In the genomic region with DNA sequence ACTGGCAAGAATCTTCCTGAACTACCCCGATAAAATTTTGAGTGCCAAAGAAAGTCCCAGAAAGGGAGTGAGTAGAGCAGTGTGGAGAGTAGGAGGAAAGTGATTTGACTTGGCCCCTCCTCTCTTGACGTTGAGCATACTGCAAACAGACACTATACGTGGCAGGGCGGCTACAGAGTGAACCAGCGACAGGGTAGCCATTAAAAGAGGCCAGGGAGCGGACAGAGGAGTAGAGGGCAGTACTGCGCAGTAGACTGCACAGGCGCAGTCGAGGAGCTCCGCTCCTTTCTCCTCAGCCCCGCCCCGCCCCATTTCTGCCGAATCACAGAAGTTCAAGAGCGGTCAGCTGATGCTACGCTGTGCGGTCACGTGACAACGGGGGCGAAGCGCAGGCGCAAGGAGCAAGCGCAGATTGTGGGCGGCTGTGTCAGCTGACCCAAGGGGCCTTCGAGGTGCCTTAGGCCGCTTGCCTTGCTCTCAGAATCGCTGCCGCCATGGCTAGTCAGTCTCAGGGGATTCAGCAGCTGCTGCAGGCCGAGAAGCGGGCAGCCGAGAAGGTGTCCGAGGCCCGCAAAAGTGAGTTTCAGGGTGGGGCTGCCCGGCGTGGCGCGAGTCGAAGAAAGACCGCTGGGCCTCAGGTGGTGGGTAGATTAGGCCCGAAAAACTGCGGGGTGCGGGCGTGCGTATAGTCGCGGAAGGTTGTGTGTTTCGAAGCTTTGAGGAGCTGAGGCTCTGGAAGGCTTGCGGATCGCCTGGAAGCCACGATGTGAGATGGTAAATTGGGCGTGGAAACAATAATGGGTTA, we compare ENCODE assay signal across 8 cellular contexts. TPM values are rescaled to one million over a fixed set of nuclear protein-coding genes. Genes with fewer than 3 reads are reported as not detected.
DNase-seq lines count a peak whose midpoint lies in the region; ATAC-seq, FAIRE-seq and TF ChIP-seq lines count a peak whose summit lies in the region.

A gene with protein sequence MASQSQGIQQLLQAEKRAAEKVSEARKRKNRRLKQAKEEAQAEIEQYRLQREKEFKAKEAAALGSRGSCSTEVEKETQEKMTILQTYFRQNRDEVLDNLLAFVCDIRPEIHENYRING (plus strand): TSS at position 425 of the 805 bp plus-strand sequence. CDS start 70 bp downstream, at position 495.

- POLR2A ChIA-PET in AG04450 (lab: Yijun Ruan, JAX) = interaction anchor here (0.6 to 3.3 kb wide), 23 partner anchors 8 to 525 kb away, joined by 3 to 36 read pairs (median 4); a partner anchor contains a TSS

- CTCF ChIA-PET in AG04450 (lab: Charles Lee) = interaction anchor here (0.5 to 2.2 kb wide), 10 partner anchors 11 to 445 kb away, joined by 3 to 11 read pairs (median 4); no protein-coding TSS in a partner anchor

- peak; percentile 95 for ATAC-seq in GM18907 (IDR thresholded peaks at IDR 0.05; ENCODE audit: unreplicated experiment)
- peak; percentile 93 for ATAC-seq in HG03159 (IDR thresholded peaks at IDR 0.05; ENCODE audit: unreplicated experiment)

- TF ChIP-seq CTCF in AG04450 (IDR thresholded peaks at IDR 0.05; ENCODE audit: low read depth, low read length) = peak; percentile 21; the same call in 1 of the 2 replicates
- TF ChIP-seq CTCF in WI38 (IDR thresholded peaks at IDR 0.05; ENCODE audit: low read depth, low read length) = no peak
- TF ChIP-seq CTCF in bronchial epithelial cell (IDR thresholded peaks at IDR 0.05; ENCODE audit: insufficient read depth, low read length, severe bottlenecking) = peak; percentile 22
- peak; percentile 2 for TF ChIP-seq CTCF in smooth muscle cell (IDR thresholded peaks at IDR 0.05; ENCODE audit: borderline replicate concordance, insufficient read depth, poor library complexity, severe bottlenecking)

- H3K36me3 ChIP-seq in bronchial epithelial cell (ENCODE audit: control insufficient read depth, insufficient read depth, low read length) (no peaks in the 10 kb centered on the region), smooth muscle cell (ENCODE audit: low read depth) (no peaks in the 10 kb centered on the region)

- WGBS in smooth muscle cell (ENCODE audit: low lambda C conversion rate) = 2% methylated on average over 50 of the region's 50 CpGs

- H3K27ac ChIP-seq in AG04450 (ENCODE audit: low read depth, low read length) (peak within 1 kb of the TSS; percentile 81), smooth muscle cell (ENCODE audit: low read depth) (peak within 1 kb of the TSS; percentile 98)

- H3K4me3 ChIP-seq in AG04450 (ENCODE audit: low read depth, low read length) = peak within 1 kb of the TSS; percentile 97
- H3K4me3 ChIP-seq in WI38 (ENCODE audit: low read depth, low read length) = peak within 1 kb of the TSS; percentile 100
- peak within 1 kb of the TSS; percentile 94 for H3K4me3 ChIP-seq in bronchial epithelial cell (ENCODE audit: low read depth, low read length)
- H3K4me3 ChIP-seq in smooth muscle cell = peak within 1 kb of the TSS; percentile 96

- H3F3A ChIP-seq in smooth muscle cell (ENCODE audit: low read depth) = no peaks in the 10 kb centered on the region

- DNase-seq in AG04450 (ENCODE audit: low read depth, low spot score) (peak; percentile 97), NCI-H2227 treated with DMSO at 0.1 percent for 48 hours (lab: John Stamatoyannopoulos, UW) (peak; percentile 95), bronchial epithelial cell (ENCODE audit: low read depth) (peak; percentile 97), iPS-NIHi7 (ENCODE audit: extremely low spot score) (peak; percentile 97), smooth muscle cell (lab: John Stamatoyannopoulos, UW; ENCODE audit: unreplicated experiment) (peak; percentile 94)

- peaks cover 5% of the 10 kb centered on the region for H3K27me3 ChIP-seq in AG04450 (ENCODE audit: control insufficient read depth, insufficient read depth, low read length)
- H3K27me3 ChIP-seq in bronchial epithelial cell (ENCODE audit: control insufficient read depth, insufficient read depth, low read length) = no peaks in the 10 kb centered on the region
- H3K27me3 ChIP-seq in smooth muscle cell (ENCODE audit: low read depth) = no peaks in the 10 kb centered on the region

- H4K20me1 ChIP-seq in smooth muscle cell (ENCODE audit: low read depth) = peaks cover 46% of the 10 kb centered on the region

- FAIRE-seq in bronchial epithelial cell (lab: Jason Lieb, UNC) = no peak

- peaks cover 50% of the 10 kb centered on the region for H3K79me2 ChIP-seq in smooth muscle cell (ENCODE audit: low read depth)

- H3K9me3 ChIP-seq in AG04450 (ENCODE audit: control insufficient read depth, insufficient read depth, low read length) (peaks cover 6% of the 10 kb centered on the region; the same call in 1 of the 2 replicates), smooth muscle cell (replicated peaks; ENCODE audit: low read depth) (no peaks in the 10 kb centered on the region)

- peak within 1 kb of the TSS; percentile 99 for H3K9ac ChIP-seq in smooth muscle cell (ENCODE audit: low read depth)

- H2AFZ ChIP-seq in smooth muscle cell (ENCODE audit: low read depth) = peak within 1 kb of the TSS; percentile 67

- H3K4me2 ChIP-seq in smooth muscle cell = peak within 1 kb of the TSS; percentile 95

- peaks cover 13% of the 10 kb centered on the region for H3K4me1 ChIP-seq in smooth muscle cell (ENCODE audit: low read depth)

RNA-seq across cellular contexts. Expression of the gene that starts here (rescaled TPM):
- 118 and 138 TPM in 2 replicates for polyA plus RNA-seq in AG04450 (2011; rRNA removed)
- polyA minus RNA-seq in AG04450 (2011; rRNA and poly(A)+ RNA removed) = 27.5 and 33.0 TPM in 2 replicates
- total RNA-seq in bronchial epithelial cell = 279 and 345 TPM in 2 replicates
- 389 and 400 TPM in 2 replicates for total RNA-seq in smooth muscle cell
- 335 and 340 TPM in 2 replicates for polyA plus RNA-seq in smooth muscle cell

Comparison
In these comparisons a context has a peak if more than half of its experiments do, and no peak if none do; other contexts are left out.
1. Peak in every context shown above with its lines: DNase-seq, ATAC-seq, H3K4me3 ChIP-seq and H3K27ac ChIP-seq.